10 cellular contexts compared by ENCODE assay signal in the genomic region with DNA sequence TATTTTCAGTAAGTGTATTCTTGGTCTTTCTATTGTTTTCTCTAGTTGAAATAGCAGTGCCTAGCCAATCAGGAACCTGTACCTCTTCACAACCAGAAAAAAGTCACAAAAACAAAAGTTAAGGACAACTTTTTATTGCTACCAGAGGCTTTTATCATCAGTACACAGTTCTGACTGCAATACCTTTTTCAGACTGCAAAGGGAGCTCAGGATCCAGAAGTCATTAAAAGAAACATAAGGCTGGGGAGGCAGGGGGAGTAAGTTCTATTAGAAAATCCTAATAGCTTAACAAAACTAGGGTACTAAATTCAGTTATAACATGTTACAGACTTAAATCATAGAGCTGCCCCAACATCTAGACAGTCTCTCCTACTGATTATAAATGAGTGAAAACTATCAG. TPM values are rescaled to one million over a fixed set of nuclear protein-coding genes. Genes with fewer than 3 reads are reported as not detected.
DNase-seq lines count a peak whose midpoint lies in the region; ATAC-seq and TF ChIP-seq lines count a peak whose summit lies in the region.
"Had no signal": no experiment of that assay in that cellular context is flagged by ENCODE, and none has a peak within 500 bp of the region (broad histone marks: within the 10 kb centered on the region; RNA-seq: fewer than 3 reads in every experiment).

No MANE protein-coding gene starts in this region.

- CTCF ChIA-PET in activated CD4-positive, alpha-beta memory T cell treated with anti-CD3 and anti-CD28 coated beads for 36 hours (lab: Charles Lee): interaction anchor here (0.6 to 3.2 kb wide), 9 partner anchors 9 to 157 kb away, joined by 3 to 46 read pairs (median 6); no protein-coding TSS in a partner anchor
- CTCF ChIA-PET in activated CD4-positive, alpha-beta memory T cell treated with anti-CD3 and anti-CD28 coated beads, Interleukin-2, amount 10 ng/mL, durations not matched to agents 7 days and 5 days (lab: Charles Lee): interaction anchor here (1.0 to 11.5 kb wide), 7 partner anchors 11 to 158 kb away, joined by 3 to 114 read pairs (median 5); no protein-coding TSS in a partner anchor

- intact Hi-C loops in activated CD4-positive, alpha-beta memory T cell treated with anti-CD3 and anti-CD28 coated beads for 36 hours (cut with micrococcal nuclease): loop anchor here (10.0 kb wide), 1 partner anchor 262 kb away; no protein-coding TSS in a partner anchor
- intact Hi-C loops in transverse colon (cut with DNase I; ENCODE audit: low total_unique reads): no loop called here

- no peak for DNase-seq in activated CD4-positive, alpha-beta memory T cell treated with anti-CD3 and anti-CD28 coated beads for 36 hours
- no peak for DNase-seq in activated CD4-positive, alpha-beta memory T cell treated with anti-CD3 and anti-CD28 coated beads, Interleukin-2, amount 10 ng/mL, durations not matched to agents 7 days and 5 days
- DNase-seq in RWPE2 (ENCODE audit: low spot score) (no peak), fibroblast of the aortic adventitia (ENCODE audit: low read depth) (peak; percentile 37), transverse colon (no peak), NCI-H1092 (lab: John Stamatoyannopoulos, UW) (no peak), NCI-H187 (lab: John Stamatoyannopoulos, UW) (no peak)
- DNase-seq: DMS79 treated with DMSO at 0.1 percent for 48 hours had no signal

- H3K27ac Mint-ChIP-seq in activated CD4-positive, alpha-beta memory T cell treated with anti-CD3 and anti-CD28 coated beads for 36 hours: peak overlapping the region; percentile 23
- no peak overlapping the region for H3K27ac Mint-ChIP-seq in activated CD4-positive, alpha-beta memory T cell treated with anti-CD3 and anti-CD28 coated beads, Interleukin-2, amount 10 ng/mL, durations not matched to agents 7 days and 5 days
- H3K27ac Mint-ChIP-seq in stimulated activated memory B cell treated with anti-CD40 and anti-IgM and Interleukin-4, amounts not matched to agents 10 μg/mL and 1 μg/mL and 100 μg/mL, for 72 hours: no peak overlapping the region

- no peaks in the 10 kb centered on the region for H3K27me3 Mint-ChIP-seq in activated CD4-positive, alpha-beta memory T cell treated with anti-CD3 and anti-CD28 coated beads for 36 hours
- H3K27me3 Mint-ChIP-seq in activated CD4-positive, alpha-beta memory T cell treated with anti-CD3 and anti-CD28 coated beads, Interleukin-2, amount 10 ng/mL, durations not matched to agents 7 days and 5 days: no peaks in the 10 kb centered on the region
- no peaks in the 10 kb centered on the region for H3K27me3 Mint-ChIP-seq in stimulated activated memory B cell treated with anti-CD40 and anti-IgM and Interleukin-4, amounts not matched to agents 10 μg/mL and 1 μg/mL and 100 μg/mL, for 72 hours

- peak; percentile 37 for TF ChIP-seq CTCF in RWPE2 (IDR thresholded peaks at IDR 0.05; ENCODE audit: poor library complexity, severe bottlenecking)
- TF ChIP-seq CTCF in fibroblast of the aortic adventitia (IDR thresholded peaks at IDR 0.05; ENCODE audit: insufficient read depth, low read length): peak; percentile 49
- TF ChIP-seq CTCF in transverse colon (IDR thresholded peaks at IDR 0.05): peak; percentile 10 to 22 (median 19)

- no peaks in the 10 kb centered on the region for H3K9me3 Mint-ChIP-seq in activated CD4-positive, alpha-beta memory T cell treated with anti-CD3 and anti-CD28 coated beads for 36 hours
- no peaks in the 10 kb centered on the region for H3K9me3 Mint-ChIP-seq in activated CD4-positive, alpha-beta memory T cell treated with anti-CD3 and anti-CD28 coated beads, Interleukin-2, amount 10 ng/mL, durations not matched to agents 7 days and 5 days
- no peaks in the 10 kb centered on the region for H3K9me3 Mint-ChIP-seq in stimulated activated memory B cell treated with anti-CD40 and anti-IgM and Interleukin-4, amounts not matched to agents 10 μg/mL and 1 μg/mL and 100 μg/mL, for 72 hours

- no peak for TF ChIP-seq EP300 in transverse colon (IDR thresholded peaks at IDR 0.05; ENCODE audit: low read depth)

- H3K36me3 ChIP-seq in RWPE2 (ENCODE audit: low read depth) (peaks cover 59% of the 10 kb centered on the region), transverse colon (peaks cover 0 to 30% (median 11%) of the 10 kb centered on the region in 4 donors)

- in situ Hi-C loops in transverse colon (cut with MboI; ENCODE audit: low pct_ligation_motif_present in 1 of 4, low pct_unique_long_range_greater_than_20kb in 1 of 4, low sequenced_read_pairs in 3 of 4): loop anchor here in 3 of 4 donors (10.0 to 25.0 kb wide), 3 partner anchors 158 to 542 kb away; no protein-coding TSS in a partner anchor

- peaks cover 19% of the 10 kb centered on the region for H3K36me3 Mint-ChIP-seq in activated CD4-positive, alpha-beta memory T cell treated with anti-CD3 and anti-CD28 coated beads for 36 hours
- peaks cover 50% of the 10 kb centered on the region for H3K36me3 Mint-ChIP-seq in activated CD4-positive, alpha-beta memory T cell treated with anti-CD3 and anti-CD28 coated beads, Interleukin-2, amount 10 ng/mL, durations not matched to agents 7 days and 5 days (ENCODE audit: low read depth)
- H3K36me3 Mint-ChIP-seq in stimulated activated memory B cell treated with anti-CD40 and anti-IgM and Interleukin-4, amounts not matched to agents 10 μg/mL and 1 μg/mL and 100 μg/mL, for 72 hours: peaks cover 44% of the 10 kb centered on the region

- TF ChIP-seq POLR2A in transverse colon (IDR thresholded peaks at IDR 0.05): no peak

- POLR2A ChIA-PET in activated CD4-positive, alpha-beta memory T cell treated with anti-CD3 and anti-CD28 coated beads for 36 hours (lab: Charles Lee): no interaction called here
- POLR2A ChIA-PET in activated CD4-positive, alpha-beta memory T cell treated with anti-CD3 and anti-CD28 coated beads, Interleukin-2, amount 10 ng/mL, durations not matched to agents 7 days and 5 days (lab: Charles Lee): interaction anchor here (0.7 to 2.0 kb wide), 3 partner anchors 9 to 27 kb away, joined by 3 to 6 read pairs (median 4); no protein-coding TSS in a partner anchor

- H3K27ac ChIP-seq in RWPE2 (ENCODE audit: poor library complexity, severe bottlenecking) (no peak overlapping the region), transverse colon (no peak overlapping the region)

- H3K4me1 ChIP-seq in RWPE2 (ENCODE audit: insufficient read depth, poor library complexity, severe bottlenecking) (no peaks in the 10 kb centered on the region), transverse colon (peaks cover 0 to 16% (median 3%) of the 10 kb centered on the region in 4 donors)

- H3K4me1 Mint-ChIP-seq in activated CD4-positive, alpha-beta memory T cell treated with anti-CD3 and anti-CD28 coated beads for 36 hours (ENCODE audit: low read depth): peaks cover 8% of the 10 kb centered on the region
- H3K4me1 Mint-ChIP-seq in activated CD4-positive, alpha-beta memory T cell treated with anti-CD3 and anti-CD28 coated beads, Interleukin-2, amount 10 ng/mL, durations not matched to agents 7 days and 5 days: peaks cover 1% of the 10 kb centered on the region
- peaks cover 6% of the 10 kb centered on the region for H3K4me1 Mint-ChIP-seq in stimulated activated memory B cell treated with anti-CD40 and anti-IgM and Interleukin-4, amounts not matched to agents 10 μg/mL and 1 μg/mL and 100 μg/mL, for 72 hours

- no peaks in the 10 kb centered on the region for H3K27me3 ChIP-seq in RWPE2 (ENCODE audit: insufficient read depth, poor library complexity, severe bottlenecking)
- H3K27me3 ChIP-seq in transverse colon: no peaks in the 10 kb centered on the region

- peak; percentile 54; the same call in 2 of the 3 replicates for ATAC-seq in RWPE2 (ENCODE audit: low read depth)
- no peak for ATAC-seq in stimulated activated memory B cell treated with anti-CD40 and anti-IgM and Interleukin-4, amounts not matched to agents 10 μg/mL and 1 μg/mL and 100 μg/mL, for 72 hours
- ATAC-seq: Panc1 had no signal

- H3K4me3 Mint-ChIP-seq in activated CD4-positive, alpha-beta memory T cell treated with anti-CD3 and anti-CD28 coated beads for 36 hours: no peak overlapping the region
- H3K4me3 Mint-ChIP-seq in activated CD4-positive, alpha-beta memory T cell treated with anti-CD3 and anti-CD28 coated beads, Interleukin-2, amount 10 ng/mL, durations not matched to agents 7 days and 5 days: no peak overlapping the region
- no peak overlapping the region for H3K4me3 Mint-ChIP-seq in stimulated activated memory B cell treated with anti-CD40 and anti-IgM and Interleukin-4, amounts not matched to agents 10 μg/mL and 1 μg/mL and 100 μg/mL, for 72 hours

- no peak overlapping the region for H3K4me3 ChIP-seq in RWPE2 (ENCODE audit: severe bottlenecking)
- H3K4me3 ChIP-seq in fibroblast of the aortic adventitia (ENCODE audit: low read depth, low read length): no peak overlapping the region
- no peak overlapping the region for H3K4me3 ChIP-seq in transverse colon

- H3K9me3 ChIP-seq in RWPE2 (ENCODE audit: severe bottlenecking) (no peaks in the 10 kb centered on the region), transverse colon (no peaks in the 10 kb centered on the region)

RNA-seq across cellular contexts. Expression of a gene that starts 28.8 kb away (rescaled TPM):
- 100 to 1,000 TPM; 259 to 264 TPM for total RNA-seq in activated CD4-positive, alpha-beta memory T cell treated with anti-CD3 and anti-CD28 coated beads for 36 hours
- 100 to 1,000 TPM; 244 to 246 TPM for total RNA-seq in activated CD4-positive, alpha-beta memory T cell treated with anti-CD3 and anti-CD28 coated beads, Interleukin-2, amount 10 ng/mL, durations not matched to agents 7 days and 5 days
- total RNA-seq in fibroblast of the aortic adventitia (ENCODE audit: low replicate concordance): 136 and 190 TPM in 2 replicates
- 100 to 1,000 TPM in 3 of 4 donors, 10 to 100 TPM in 1; 91.7 to 206 (median 154) TPM for total RNA-seq in transverse colon
